Comparison of ENCODE assay signal across 11 cellular contexts in the genomic region with DNA sequence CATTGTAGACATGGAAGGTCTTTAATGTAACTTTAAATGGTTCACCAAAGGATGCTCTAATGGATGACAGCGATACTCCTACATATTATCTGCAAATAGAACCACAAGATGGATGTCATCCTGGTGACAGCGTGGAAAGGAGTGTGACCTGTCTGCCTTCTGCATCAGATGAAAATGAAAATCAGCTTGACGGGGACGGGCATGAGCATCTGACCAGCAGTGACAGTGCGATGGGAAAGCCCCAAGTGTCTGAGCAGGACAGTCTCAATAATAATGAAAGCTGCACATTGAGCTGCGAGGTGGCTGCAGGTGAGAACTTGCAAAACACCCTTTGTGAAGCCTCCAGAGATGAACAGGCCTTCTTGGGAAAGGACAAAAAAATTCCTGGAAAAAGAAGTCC. TPM values are rescaled to one million over a fixed set of nuclear protein-coding genes. Genes with fewer than 3 reads are reported as not detected.
DNase-seq lines count a peak whose midpoint lies in the region; ATAC-seq and TF ChIP-seq lines count a peak whose summit lies in the region.
"Had no signal": no experiment of that assay in that cellular context is flagged by ENCODE, and none has a peak within 500 bp of the region (broad histone marks: within the 10 kb centered on the region; RNA-seq: fewer than 3 reads in every experiment).

No MANE protein-coding gene starts in this region.

- DNase-seq in fibroblast of mammary gland (ENCODE audit: low read depth) = peak; percentile 58
- DNase-seq in RPMI8226 = no peak
- no peak for DNase-seq in activated gamma-delta T cell treated with Interleukin-2 at 50 U/mL for 16 hours
- DNase-seq in foreskin keratinocyte = no peak
- no peak for DNase-seq in adrenal gland
- DNase-seq: activated naive CD4-positive, alpha-beta T cell treated with anti-CD3 and anti-CD28 coated beads, Interleukin-2, amount 50 U/mL, for 16 hours; left lung; upper lobe of right lung had no signal

- 91 to 97% (median 94%) methylated on average over 6 of the region's 6 CpGs for WGBS in adrenal gland, 4 donors

- no peak overlapping the region for H3K4me3 ChIP-seq in fibroblast of mammary gland (ENCODE audit: control insufficient read depth, low read depth, low read length)
- no peak overlapping the region for H3K4me3 ChIP-seq in adrenal gland
- H3K4me3 ChIP-seq: left lung, upper lobe of right lung had no signal

- no peak overlapping the region for H3K27ac ChIP-seq in foreskin keratinocyte
- H3K27ac ChIP-seq in adrenal gland = no peak overlapping the region
- H3K27ac ChIP-seq: left lung, upper lobe of right lung had no signal

- no peak for TF ChIP-seq POLR2A in adrenal gland (IDR thresholded peaks at IDR 0.05)

- TF ChIP-seq CTCF in fibroblast of mammary gland (conservative IDR thresholded peaks at IDR 0.05; ENCODE audit: control insufficient read depth, insufficient read depth, low read depth, low read length) (no peak), foreskin keratinocyte (conservative IDR thresholded peaks at IDR 0.05) (no peak), adrenal gland (IDR thresholded peaks at IDR 0.05) (no peak)

- ATAC-seq in GM18858 (IDR thresholded peaks at IDR 0.05; ENCODE audit: unreplicated experiment) (peak; percentile 93), GM19467 (IDR thresholded peaks at IDR 0.05; ENCODE audit: unreplicated experiment) (peak; percentile 90), HG03060 (IDR thresholded peaks at IDR 0.05; ENCODE audit: low read depth, unreplicated experiment) (peak; percentile 81), foreskin keratinocyte (no peak)
- ATAC-seq: left lung, upper lobe of right lung had no signal

- H3K4me1 ChIP-seq in foreskin keratinocyte (peaks cover 29% of the 10 kb centered on the region), adrenal gland (replicated peaks in 1 of 2) (peaks cover 20 to 30% of the 10 kb centered on the region in 2 donors)

- H3K36me3 ChIP-seq in adrenal gland (replicated peaks in 1 of 2) = peaks cover 0 to 12% of the 10 kb centered on the region in 2 donors

- peaks cover 0 to 5% (median 0%) of the 10 kb centered on the region in 3 donors for H3K9me3 ChIP-seq in adrenal gland (replicated peaks in 1 of 3)
- H3K9me3 ChIP-seq: upper lobe of right lung had no signal

- intact Hi-C loops in adrenal gland (cut with DNase I) = no loop called here

- no peaks in the 10 kb centered on the region for H3K27me3 ChIP-seq in foreskin keratinocyte
- no peaks in the 10 kb centered on the region for H3K27me3 ChIP-seq in adrenal gland
- H3K27me3 ChIP-seq: left lung, upper lobe of right lung had no signal

RNA-seq across cellular contexts. Expression of a gene that starts 25.2 kb away (rescaled TPM):
- 10.3 and 11.8 TPM in 2 replicates for total RNA-seq in foreskin keratinocyte
- 2.2 and 2.6 TPM in 2 replicates for polyA plus RNA-seq in foreskin keratinocyte
- 10 to 100 TPM; 33.3 to 85.6 (median 60.1) TPM for total RNA-seq in adrenal gland
- 10 to 100 TPM; 11.4 to 27.3 (median 13.9) TPM for polyA plus RNA-seq in adrenal gland

RNA-seq across cellular contexts. Expression of a gene that starts 25.4 kb away (rescaled TPM):
- total RNA-seq in foreskin keratinocyte (18.2 and 20.1 TPM in 2 replicates), adrenal gland (10 to 100 TPM; 15.1 to 32.5 (median 27.1) TPM)
- polyA plus RNA-seq in foreskin keratinocyte (12.4 and 15.0 TPM in 2 replicates), adrenal gland (10 to 100 TPM in 1 of 3 donors, 1 to 10 TPM in 2; 6.0 to 44.8 (median 7.2) TPM)
